Comparison of ENCODE assay signal across 1 cellular context in the genomic region with DNA sequence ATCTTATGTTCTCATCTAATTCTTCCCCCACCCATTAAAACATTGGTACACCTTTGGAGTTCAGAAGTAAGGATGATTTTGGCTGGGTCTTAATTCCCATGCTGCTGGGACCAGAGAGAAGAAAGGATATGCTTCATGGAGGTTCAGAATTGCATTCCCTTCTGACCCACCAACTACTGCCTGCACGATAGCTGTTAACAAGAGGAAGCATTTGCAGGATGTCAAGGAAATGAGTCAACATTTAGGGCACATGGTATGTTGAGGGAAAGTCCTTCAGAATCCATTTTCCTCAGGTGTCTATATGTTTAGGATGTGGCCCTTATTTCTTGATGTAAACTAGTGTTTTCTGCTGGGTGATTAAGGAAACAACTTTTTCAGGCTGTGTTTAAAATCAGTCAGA.
TF ChIP-seq lines count a peak whose summit lies in the region.

No MANE protein-coding gene starts in this region.

TF ChIP-seq in HepG2, 621 proteins besides CTCF, POLR2A, EP300 and RAD21 (continued from another document):
- no peak for TF ChIP-seq ZBTB4 (CRISPR knock-in tag; IDR thresholded peaks at IDR 0.05; ENCODE audit: borderline replicate concordance)
- no peak for TF ChIP-seq ZBTB7B (CRISPR knock-in tag; IDR thresholded peaks at IDR 0.05)
- no peak for TF ChIP-seq KAT2B (IDR thresholded peaks at IDR 0.05; ENCODE audit: borderline replicate concordance, low read depth, low read length)
- TF ChIP-seq ZNF382 (CRISPR knock-in tag; IDR thresholded peaks at IDR 0.05; ENCODE audit: borderline replicate concordance), result no peak
- TF ChIP-seq ARHGAP35 (CRISPR knock-in tag; IDR thresholded peaks at IDR 0.05; ENCODE audit: borderline replicate concordance), result no peak
- no peak for TF ChIP-seq LCORL (IDR thresholded peaks at IDR 0.05)
- TF ChIP-seq LCORL (CRISPR knock-in tag; IDR thresholded peaks at IDR 0.05), result no peak
- TF ChIP-seq FOXA1 (IDR thresholded peaks at IDR 0.05), result no peak
- no peak for TF ChIP-seq FOXA1 (CRISPR knock-in tag; IDR thresholded peaks at IDR 0.05)
- no peak for TF ChIP-seq ZNF776 (CRISPR knock-in tag; IDR thresholded peaks at IDR 0.05)
- no peak for TF ChIP-seq ZNF136 (CRISPR knock-in tag; IDR thresholded peaks at IDR 0.05; ENCODE audit: low read depth)
- no peak for TF ChIP-seq ZNF326 (CRISPR knock-in tag; IDR thresholded peaks at IDR 0.05; ENCODE audit: borderline replicate concordance)
- no peak for TF ChIP-seq RELA (CRISPR knock-in tag; IDR thresholded peaks at IDR 0.05)
- TF ChIP-seq ZSCAN22 (CRISPR knock-in tag; IDR thresholded peaks at IDR 0.05), result no peak
- TF ChIP-seq ZFP41 (CRISPR knock-in tag; IDR thresholded peaks at IDR 0.05; ENCODE audit: borderline replicate concordance), result no peak
- no peak for TF ChIP-seq THAP11 (CRISPR knock-in tag; IDR thresholded peaks at IDR 0.05)
